Comparison of ENCODE assay signal across 2 cellular contexts in the genomic region with DNA sequence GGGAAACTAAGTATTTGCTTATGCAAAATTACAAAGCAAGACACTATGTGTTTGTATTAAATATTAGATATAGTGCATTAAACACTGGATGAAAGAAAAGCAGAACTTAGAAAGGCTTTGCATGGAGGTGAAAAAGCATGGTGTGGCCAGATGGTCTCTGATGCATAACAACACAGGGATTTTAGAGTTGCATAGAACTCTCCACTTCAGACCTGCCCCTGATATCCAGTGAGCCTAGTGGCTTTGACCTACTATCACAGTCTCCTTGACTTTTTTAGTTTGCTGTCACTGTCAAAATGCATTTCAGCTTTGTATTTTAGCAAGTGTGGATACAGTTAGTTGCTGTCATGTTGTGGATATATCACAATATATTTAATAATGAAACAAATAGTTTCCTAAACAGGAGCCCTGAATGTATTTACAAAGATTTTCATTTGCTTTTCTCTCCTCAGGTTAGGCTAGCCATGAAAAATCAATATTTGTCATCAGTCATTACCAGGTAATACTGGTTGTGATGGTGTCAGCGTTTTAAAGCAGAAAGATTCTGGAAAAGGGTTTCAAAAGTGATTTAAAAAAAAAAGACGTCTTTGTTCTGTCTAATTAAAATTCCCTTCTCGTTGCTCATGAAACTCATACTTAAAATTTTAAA.
TF ChIP-seq lines count a peak whose summit lies in the region.

No MANE protein-coding gene starts in this region.

TF ChIP-seq in SK-N-SH treated with all-trans-retinoic acid at 6 μM for 48 hours, 23 proteins besides CTCF, POLR2A, EP300 and RAD21 (continued from another document):
- TF ChIP-seq, protein P1, sequence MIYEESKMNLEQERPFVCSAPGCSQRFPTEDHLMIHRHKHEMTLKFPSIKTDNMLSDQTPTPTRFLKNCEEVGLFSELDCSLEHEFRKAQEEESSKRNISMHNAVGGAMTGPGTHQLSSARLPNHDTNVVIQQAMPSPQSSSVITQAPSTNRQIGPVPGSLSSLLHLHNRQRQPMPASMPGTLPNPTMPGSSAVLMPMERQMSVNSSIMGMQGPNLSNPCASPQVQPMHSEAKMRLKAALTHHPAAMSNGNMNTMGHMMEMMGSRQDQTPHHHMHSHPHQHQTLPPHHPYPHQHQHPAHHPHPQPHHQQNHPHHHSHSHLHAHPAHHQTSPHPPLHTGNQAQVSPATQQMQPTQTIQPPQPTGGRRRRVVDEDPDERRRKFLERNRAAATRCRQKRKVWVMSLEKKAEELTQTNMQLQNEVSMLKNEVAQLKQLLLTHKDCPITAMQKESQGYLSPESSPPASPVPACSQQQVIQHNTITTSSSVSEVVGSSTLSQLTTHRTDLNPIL (CRISPR knock-in tag; IDR thresholded peaks at IDR 0.05; ENCODE audit: low read depth), result no peak
- TF ChIP-seq ZFP3 (CRISPR knock-in tag; IDR thresholded peaks at IDR 0.05), result no peak
- TF ChIP-seq, protein P2, sequence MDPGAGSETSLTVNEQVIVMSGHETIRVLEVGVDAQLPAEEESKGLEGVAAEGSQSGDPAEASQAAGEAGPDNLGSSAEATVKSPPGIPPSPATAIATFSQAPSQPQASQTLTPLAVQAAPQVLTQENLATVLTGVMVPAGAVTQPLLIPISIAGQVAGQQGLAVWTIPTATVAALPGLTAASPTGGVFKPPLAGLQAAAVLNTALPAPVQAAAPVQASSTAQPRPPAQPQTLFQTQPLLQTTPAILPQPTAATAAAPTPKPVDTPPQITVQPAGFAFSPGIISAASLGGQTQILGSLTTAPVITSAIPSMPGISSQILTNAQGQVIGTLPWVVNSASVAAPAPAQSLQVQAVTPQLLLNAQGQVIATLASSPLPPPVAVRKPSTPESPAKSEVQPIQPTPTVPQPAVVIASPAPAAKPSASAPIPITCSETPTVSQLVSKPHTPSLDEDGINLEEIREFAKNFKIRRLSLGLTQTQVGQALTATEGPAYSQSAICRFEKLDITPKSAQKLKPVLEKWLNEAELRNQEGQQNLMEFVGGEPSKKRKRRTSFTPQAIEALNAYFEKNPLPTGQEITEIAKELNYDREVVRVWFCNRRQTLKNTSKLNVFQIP (CRISPR knock-in tag; IDR thresholded peaks at IDR 0.05; ENCODE audit: borderline replicate concordance, low read depth), result no peak
- TF ChIP-seq, protein P3, sequence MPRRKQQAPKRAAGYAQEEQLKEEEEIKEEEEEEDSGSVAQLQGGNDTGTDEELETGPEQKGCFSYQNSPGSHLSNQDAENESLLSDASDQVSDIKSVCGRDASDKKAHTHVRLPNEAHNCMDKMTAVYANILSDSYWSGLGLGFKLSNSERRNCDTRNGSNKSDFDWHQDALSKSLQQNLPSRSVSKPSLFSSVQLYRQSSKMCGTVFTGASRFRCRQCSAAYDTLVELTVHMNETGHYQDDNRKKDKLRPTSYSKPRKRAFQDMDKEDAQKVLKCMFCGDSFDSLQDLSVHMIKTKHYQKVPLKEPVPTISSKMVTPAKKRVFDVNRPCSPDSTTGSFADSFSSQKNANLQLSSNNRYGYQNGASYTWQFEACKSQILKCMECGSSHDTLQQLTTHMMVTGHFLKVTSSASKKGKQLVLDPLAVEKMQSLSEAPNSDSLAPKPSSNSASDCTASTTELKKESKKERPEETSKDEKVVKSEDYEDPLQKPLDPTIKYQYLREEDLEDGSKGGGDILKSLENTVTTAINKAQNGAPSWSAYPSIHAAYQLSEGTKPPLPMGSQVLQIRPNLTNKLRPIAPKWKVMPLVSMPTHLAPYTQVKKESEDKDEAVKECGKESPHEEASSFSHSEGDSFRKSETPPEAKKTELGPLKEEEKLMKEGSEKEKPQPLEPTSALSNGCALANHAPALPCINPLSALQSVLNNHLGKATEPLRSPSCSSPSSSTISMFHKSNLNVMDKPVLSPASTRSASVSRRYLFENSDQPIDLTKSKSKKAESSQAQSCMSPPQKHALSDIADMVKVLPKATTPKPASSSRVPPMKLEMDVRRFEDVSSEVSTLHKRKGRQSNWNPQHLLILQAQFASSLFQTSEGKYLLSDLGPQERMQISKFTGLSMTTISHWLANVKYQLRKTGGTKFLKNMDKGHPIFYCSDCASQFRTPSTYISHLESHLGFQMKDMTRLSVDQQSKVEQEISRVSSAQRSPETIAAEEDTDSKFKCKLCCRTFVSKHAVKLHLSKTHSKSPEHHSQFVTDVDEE (CRISPR knock-in tag; IDR thresholded peaks at IDR 0.05), result no peak
- TF ChIP-seq, protein P4, sequence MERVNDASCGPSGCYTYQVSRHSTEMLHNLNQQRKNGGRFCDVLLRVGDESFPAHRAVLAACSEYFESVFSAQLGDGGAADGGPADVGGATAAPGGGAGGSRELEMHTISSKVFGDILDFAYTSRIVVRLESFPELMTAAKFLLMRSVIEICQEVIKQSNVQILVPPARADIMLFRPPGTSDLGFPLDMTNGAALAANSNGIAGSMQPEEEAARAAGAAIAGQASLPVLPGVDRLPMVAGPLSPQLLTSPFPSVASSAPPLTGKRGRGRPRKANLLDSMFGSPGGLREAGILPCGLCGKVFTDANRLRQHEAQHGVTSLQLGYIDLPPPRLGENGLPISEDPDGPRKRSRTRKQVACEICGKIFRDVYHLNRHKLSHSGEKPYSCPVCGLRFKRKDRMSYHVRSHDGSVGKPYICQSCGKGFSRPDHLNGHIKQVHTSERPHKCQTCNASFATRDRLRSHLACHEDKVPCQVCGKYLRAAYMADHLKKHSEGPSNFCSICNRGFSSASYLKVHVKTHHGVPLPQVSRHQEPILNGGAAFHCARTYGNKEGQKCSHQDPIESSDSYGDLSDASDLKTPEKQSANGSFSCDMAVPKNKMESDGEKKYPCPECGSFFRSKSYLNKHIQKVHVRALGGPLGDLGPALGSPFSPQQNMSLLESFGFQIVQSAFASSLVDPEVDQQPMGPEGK (CRISPR knock-in tag; IDR thresholded peaks at IDR 0.05; ENCODE audit: borderline replicate concordance), result no peak
TF ChIP-seq in SK-N-SH treated with all-trans-retinoic acid at 6 μM for 48 hours: peak in this region for 0.

TF ChIP-seq in SK-N-SH, 30 proteins besides CTCF, POLR2A, EP300 and RAD21 (continued from another document):
- TF ChIP-seq, protein P5, sequence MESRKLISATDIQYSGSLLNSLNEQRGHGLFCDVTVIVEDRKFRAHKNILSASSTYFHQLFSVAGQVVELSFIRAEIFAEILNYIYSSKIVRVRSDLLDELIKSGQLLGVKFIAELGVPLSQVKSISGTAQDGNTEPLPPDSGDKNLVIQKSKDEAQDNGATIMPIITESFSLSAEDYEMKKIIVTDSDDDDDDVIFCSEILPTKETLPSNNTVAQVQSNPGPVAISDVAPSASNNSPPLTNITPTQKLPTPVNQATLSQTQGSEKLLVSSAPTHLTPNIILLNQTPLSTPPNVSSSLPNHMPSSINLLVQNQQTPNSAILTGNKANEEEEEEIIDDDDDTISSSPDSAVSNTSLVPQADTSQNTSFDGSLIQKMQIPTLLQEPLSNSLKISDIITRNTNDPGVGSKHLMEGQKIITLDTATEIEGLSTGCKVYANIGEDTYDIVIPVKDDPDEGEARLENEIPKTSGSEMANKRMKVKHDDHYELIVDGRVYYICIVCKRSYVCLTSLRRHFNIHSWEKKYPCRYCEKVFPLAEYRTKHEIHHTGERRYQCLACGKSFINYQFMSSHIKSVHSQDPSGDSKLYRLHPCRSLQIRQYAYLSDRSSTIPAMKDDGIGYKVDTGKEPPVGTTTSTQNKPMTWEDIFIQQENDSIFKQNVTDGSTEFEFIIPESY (IDR thresholded peaks at IDR 0.05; ENCODE audit: borderline replicate concordance, low read depth), result no peak
- TF ChIP-seq RFX5 (IDR thresholded peaks at IDR 0.05; ENCODE audit: low read length) (no peak), JUND (IDR thresholded peaks at IDR 0.05) (no peak)
- TF ChIP-seq, protein P6, sequence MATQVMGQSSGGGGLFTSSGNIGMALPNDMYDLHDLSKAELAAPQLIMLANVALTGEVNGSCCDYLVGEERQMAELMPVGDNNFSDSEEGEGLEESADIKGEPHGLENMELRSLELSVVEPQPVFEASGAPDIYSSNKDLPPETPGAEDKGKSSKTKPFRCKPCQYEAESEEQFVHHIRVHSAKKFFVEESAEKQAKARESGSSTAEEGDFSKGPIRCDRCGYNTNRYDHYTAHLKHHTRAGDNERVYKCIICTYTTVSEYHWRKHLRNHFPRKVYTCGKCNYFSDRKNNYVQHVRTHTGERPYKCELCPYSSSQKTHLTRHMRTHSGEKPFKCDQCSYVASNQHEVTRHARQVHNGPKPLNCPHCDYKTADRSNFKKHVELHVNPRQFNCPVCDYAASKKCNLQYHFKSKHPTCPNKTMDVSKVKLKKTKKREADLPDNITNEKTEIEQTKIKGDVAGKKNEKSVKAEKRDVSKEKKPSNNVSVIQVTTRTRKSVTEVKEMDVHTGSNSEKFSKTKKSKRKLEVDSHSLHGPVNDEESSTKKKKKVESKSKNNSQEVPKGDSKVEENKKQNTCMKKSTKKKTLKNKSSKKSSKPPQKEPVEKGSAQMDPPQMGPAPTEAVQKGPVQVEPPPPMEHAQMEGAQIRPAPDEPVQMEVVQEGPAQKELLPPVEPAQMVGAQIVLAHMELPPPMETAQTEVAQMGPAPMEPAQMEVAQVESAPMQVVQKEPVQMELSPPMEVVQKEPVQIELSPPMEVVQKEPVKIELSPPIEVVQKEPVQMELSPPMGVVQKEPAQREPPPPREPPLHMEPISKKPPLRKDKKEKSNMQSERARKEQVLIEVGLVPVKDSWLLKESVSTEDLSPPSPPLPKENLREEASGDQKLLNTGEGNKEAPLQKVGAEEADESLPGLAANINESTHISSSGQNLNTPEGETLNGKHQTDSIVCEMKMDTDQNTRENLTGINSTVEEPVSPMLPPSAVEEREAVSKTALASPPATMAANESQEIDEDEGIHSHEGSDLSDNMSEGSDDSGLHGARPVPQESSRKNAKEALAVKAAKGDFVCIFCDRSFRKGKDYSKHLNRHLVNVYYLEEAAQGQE (IDR thresholded peaks at IDR 0.05; ENCODE audit: low read depth, low read length), result no peak
